In the genomic region with DNA sequence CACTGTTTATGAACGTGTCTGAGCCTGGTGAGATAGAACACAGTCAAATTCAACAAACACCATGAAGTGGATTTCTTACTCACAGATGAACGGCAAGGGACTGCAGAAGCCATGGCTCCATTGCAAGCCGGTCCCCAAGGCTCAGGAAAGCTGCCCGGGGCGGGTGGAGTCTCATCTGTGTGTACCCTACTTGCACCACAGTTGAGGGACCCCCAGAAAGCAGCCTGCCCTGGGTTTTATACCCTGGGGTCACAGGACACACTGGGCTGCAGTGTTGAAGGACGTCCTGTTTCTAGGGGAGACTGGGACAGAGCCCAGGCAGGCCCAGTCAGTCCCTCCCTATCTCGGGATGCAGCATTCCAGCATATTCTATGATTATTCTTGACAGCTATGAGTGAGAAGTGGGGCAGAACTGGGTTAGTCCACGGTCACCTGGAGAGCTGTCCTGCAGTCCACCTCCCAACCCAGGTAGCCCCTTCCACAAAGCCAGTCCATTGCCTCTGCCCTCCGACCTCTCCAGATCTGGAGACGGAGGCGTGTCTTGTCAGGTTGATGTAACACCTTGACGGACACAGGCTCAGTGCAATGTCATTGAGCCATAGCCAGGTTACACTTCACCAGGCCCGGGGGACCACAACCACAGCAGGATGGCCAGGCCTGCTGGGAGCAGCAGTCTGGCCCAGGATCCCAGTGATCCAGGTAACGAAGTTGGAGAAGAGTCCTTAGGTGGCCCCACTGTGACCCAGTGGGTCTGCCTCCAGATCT, we compare ENCODE assay signal across 17 cellular contexts. TPM values are rescaled to one million over a fixed set of nuclear protein-coding genes. Genes with fewer than 3 reads are reported as not detected.
"Had no signal": no experiment of that assay in that cellular context is flagged by ENCODE, and none has a peak within 500 bp of the region (broad histone marks: within the 10 kb centered on the region; RNA-seq: fewer than 3 reads in every experiment).

No MANE protein-coding gene starts in this region.

- H3K27me3 Mint-ChIP-seq: activated CD8-positive, alpha-beta T cell treated with anti-CD3 and anti-CD28 coated beads for 36 hours; dendritic cell treated with granulocyte-macrophage colony-stimulating factor and Interleukin-4, amounts not matched to agents 40 ng/mL and 50 ng/mL, for 4 days; naive B cell had no signal

- H3K36me3 Mint-ChIP-seq: naive B cell had no signal

- H3K4me3 Mint-ChIP-seq: activated CD8-positive, alpha-beta T cell treated with anti-CD3 and anti-CD28 coated beads for 36 hours; dendritic cell treated with granulocyte-macrophage colony-stimulating factor and Interleukin-4, amounts not matched to agents 40 ng/mL and 50 ng/mL, for 4 days; naive B cell had no signal

- H3K27me3 ChIP-seq: ascending aorta, suprapubic skin had no signal

- H3K9me3 ChIP-seq: ascending aorta, lower lobe of right lung, suprapubic skin had no signal

- H3K27ac Mint-ChIP-seq: dendritic cell treated with granulocyte-macrophage colony-stimulating factor and Interleukin-4, amounts not matched to agents 40 ng/mL and 50 ng/mL, for 4 days had no signal

- H3K9me3 Mint-ChIP-seq: activated CD8-positive, alpha-beta T cell treated with anti-CD3 and anti-CD28 coated beads for 36 hours; activated T-cell treated with anti-CD3 and anti-CD28 coated beads, Interleukin-2, amount 50 U/mL, for 72 hours; dendritic cell treated with granulocyte-macrophage colony-stimulating factor and Interleukin-4, amounts not matched to agents 40 ng/mL and 50 ng/mL, for 4 days; naive B cell had no signal

- ATAC-seq: lower lobe of right lung, SK-N-SH treated with all-trans-retinoic acid at 6 μM for 48 hours had no signal

- H3K27ac ChIP-seq: ascending aorta, lower lobe of right lung, suprapubic skin had no signal

- H3K36me3 ChIP-seq: ascending aorta, lower lobe of right lung, suprapubic skin had no signal

- DNase-seq: activated naive CD4-positive, alpha-beta T cell; activated T-cell treated with anti-CD3 and anti-CD28 coated beads, Interleukin-2, amount 50 U/mL, for 72 hours; effector memory CD4-positive, alpha-beta T cell; foreskin melanocyte; kidney glomerular epithelial cell; lower lobe of right lung; naive B cell; occipital lobe; stimulated activated CD4-positive, alpha-beta T cell treated with anti-CD3 and anti-CD28 coated beads, Interleukin-2, amount 100 ng/mL, for 48 hours; stimulated activated naive CD4-positive, alpha-beta T cell; T1000; trophoblast cell had no signal

- H3K4me3 ChIP-seq: ascending aorta, lower lobe of right lung, suprapubic skin had no signal

RNA-seq across cellular contexts. Expression of gene MYLK4, which starts 50.0 kb away (rescaled TPM):
- total RNA-seq: ascending aorta had no signal
